Comparison of ENCODE assay signal across 16 cellular contexts in the genomic region with DNA sequence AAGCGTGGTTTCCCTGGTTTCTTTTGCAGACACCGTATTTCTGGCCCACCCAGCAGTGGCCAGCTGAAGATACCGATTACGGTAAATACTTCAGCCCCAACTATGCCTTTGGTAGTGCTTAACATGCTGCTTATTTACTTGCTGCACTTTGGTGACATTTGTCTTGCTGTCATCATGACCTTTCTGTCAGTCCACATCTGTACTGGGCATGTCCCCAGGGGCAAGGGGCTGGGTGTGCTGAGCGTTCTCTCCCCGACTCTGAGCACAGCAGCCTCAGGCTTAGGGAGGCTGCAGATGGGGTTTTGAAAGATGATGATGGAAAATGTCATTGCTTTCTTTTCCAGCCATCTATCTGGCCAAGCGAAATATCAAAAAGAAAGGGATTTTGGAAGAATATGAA. TPM values are rescaled to one million over a fixed set of nuclear protein-coding genes. Genes with fewer than 3 reads are reported as not detected.
DNase-seq lines count a peak whose midpoint lies in the region; ATAC-seq and TF ChIP-seq lines count a peak whose summit lies in the region.
"Had no signal": no experiment of that assay in that cellular context is flagged by ENCODE, and none has a peak within 500 bp of the region (broad histone marks: within the 10 kb centered on the region; RNA-seq: fewer than 3 reads in every experiment).

No MANE protein-coding gene starts in this region.

- no peak overlapping the region for H3K4me3 Mint-ChIP-seq in GM23338
- no peak overlapping the region for H3K4me3 Mint-ChIP-seq in stimulated activated memory B cell treated with anti-CD40 and anti-IgM and Interleukin-4, amounts not matched to agents 10 μg/mL and 1 μg/mL and 100 μg/mL, for 72 hours
- H3K4me3 Mint-ChIP-seq: CD4-positive, alpha-beta T cell; CD8-positive, alpha-beta T cell had no signal

- H3K36me3 Mint-ChIP-seq in GM23338 (ENCODE audit: low read depth) = no peaks in the 10 kb centered on the region; the same call in 2 of the 3 replicates
- H3K36me3 Mint-ChIP-seq in stimulated activated memory B cell treated with anti-CD40 and anti-IgM and Interleukin-4, amounts not matched to agents 10 μg/mL and 1 μg/mL and 100 μg/mL, for 72 hours = peaks cover 3% of the 10 kb centered on the region
- H3K36me3 Mint-ChIP-seq: CD8-positive, alpha-beta T cell had no signal

- ATAC-seq in GM23338 (no peak), GM18870 (IDR thresholded peaks at IDR 0.05; ENCODE audit: unreplicated experiment) (no peak), GM19397 (IDR thresholded peaks at IDR 0.05; ENCODE audit: unreplicated experiment) (no peak)
- peak; percentile 65 for ATAC-seq in stimulated activated memory B cell treated with anti-CD40 and anti-IgM and Interleukin-4, amounts not matched to agents 10 μg/mL and 1 μg/mL and 100 μg/mL, for 72 hours
- ATAC-seq: CD8-positive, alpha-beta T cell had no signal

- no peak overlapping the region for H3K27ac ChIP-seq in GM23338 (ENCODE audit: low read depth)
- no peak overlapping the region for H3K27ac ChIP-seq in tibial artery
- H3K27ac ChIP-seq: BLaER1 treated with 17β-estradiol and CSF1 and Interleukin-3, amounts not matched to agents 10 nM and 100 nM; C4-2B had no signal

- H3K27ac Mint-ChIP-seq in GM23338 = no peak overlapping the region
- H3K27ac Mint-ChIP-seq in stimulated activated memory B cell treated with anti-CD40 and anti-IgM and Interleukin-4, amounts not matched to agents 10 μg/mL and 1 μg/mL and 100 μg/mL, for 72 hours = peak overlapping the region; percentile 23
- H3K27ac Mint-ChIP-seq: CD4-positive, alpha-beta T cell; CD8-positive, alpha-beta T cell had no signal

- no peaks in the 10 kb centered on the region for H3F3A ChIP-seq in GM23338 (replicated peaks; ENCODE audit: low read depth)

- no peaks in the 10 kb centered on the region for H4K20me1 ChIP-seq in GM23338 (replicated peaks; ENCODE audit: insufficient read depth)
- H4K20me1 ChIP-seq: BLaER1 treated with 17β-estradiol and CSF1 and Interleukin-3, amounts not matched to agents 10 nM and 100 nM had no signal

- H3K79me2 ChIP-seq in GM23338 (replicated peaks; ENCODE audit: insufficient read depth) = no peaks in the 10 kb centered on the region

- H3K9me3 Mint-ChIP-seq in GM23338 = no peaks in the 10 kb centered on the region; the same call in 2 of the 3 replicates
- H3K9me3 Mint-ChIP-seq in stimulated activated memory B cell treated with anti-CD40 and anti-IgM and Interleukin-4, amounts not matched to agents 10 μg/mL and 1 μg/mL and 100 μg/mL, for 72 hours = peaks cover 1% of the 10 kb centered on the region
- H3K9me3 Mint-ChIP-seq: CD4-positive, alpha-beta T cell; CD8-positive, alpha-beta T cell had no signal

- DNase-seq in GM23338 (ENCODE audit: low spot score) = no peak
- no peak for DNase-seq in tibial artery
- DNase-seq: 8988T; ACHN; BE2C; Caco-2; Calu3; CD4-positive, alpha-beta T cell; CD8-positive, alpha-beta T cell; DMS79 treated with DMSO at 0.1 percent for 48 hours; GF-D8 had no signal

- intact Hi-C loops in tibial artery (cut with DNase I; ENCODE audit: low total_unique reads) = no loop called here

- H3K9me2 ChIP-seq in GM23338 (ENCODE audit: insufficient read depth) = no peaks in the 10 kb centered on the region; the same call in 1 of the 2 replicates

- H3K4me3 ChIP-seq in GM23338 = no peak overlapping the region
- no peak overlapping the region for H3K4me3 ChIP-seq in tibial artery
- H3K4me3 ChIP-seq: BLaER1 treated with 17β-estradiol and CSF1 and Interleukin-3, amounts not matched to agents 10 nM and 100 nM had no signal

- no peak overlapping the region for H2AFZ ChIP-seq in GM23338

- peak overlapping the region; percentile 55; the same call in 1 of the 2 replicates for H3K4me2 ChIP-seq in GM23338

- H3K27me3 Mint-ChIP-seq in GM23338 (ENCODE audit: insufficient read depth, low read depth, poor library complexity) = no peaks in the 10 kb centered on the region
- H3K27me3 Mint-ChIP-seq in stimulated activated memory B cell treated with anti-CD40 and anti-IgM and Interleukin-4, amounts not matched to agents 10 μg/mL and 1 μg/mL and 100 μg/mL, for 72 hours = no peaks in the 10 kb centered on the region
- H3K27me3 Mint-ChIP-seq: CD4-positive, alpha-beta T cell had no signal

- peaks cover 15% of the 10 kb centered on the region for H3K4me1 Mint-ChIP-seq in GM23338
- peaks cover 32% of the 10 kb centered on the region for H3K4me1 Mint-ChIP-seq in stimulated activated memory B cell treated with anti-CD40 and anti-IgM and Interleukin-4, amounts not matched to agents 10 μg/mL and 1 μg/mL and 100 μg/mL, for 72 hours

- peaks cover 8% of the 10 kb centered on the region; the same call in 1 of the 2 replicates for H3K4me1 ChIP-seq in GM23338 (ENCODE audit: insufficient read depth)
- no peaks in the 10 kb centered on the region for H3K4me1 ChIP-seq in tibial artery
- H3K4me1 ChIP-seq: Caco-2 had no signal

- H3K27me3 ChIP-seq in GM23338 (ENCODE audit: insufficient read depth) (no peaks in the 10 kb centered on the region), tibial artery (no peaks in the 10 kb centered on the region)
- H3K27me3 ChIP-seq: BE2C; BLaER1 treated with 17β-estradiol and CSF1 and Interleukin-3, amounts not matched to agents 10 nM and 100 nM had no signal

- TF ChIP-seq CTCF in GM23338 (conservative IDR thresholded peaks at IDR 0.05; ENCODE audit: low read depth in 2 of 2) (no peak), tibial artery (IDR thresholded peaks at IDR 0.05) (no peak)

- H3K36me3 ChIP-seq in GM23338 (ENCODE audit: insufficient read depth) = no peaks in the 10 kb centered on the region
- H3K36me3 ChIP-seq in tibial artery = no peaks in the 10 kb centered on the region
- H3K36me3 ChIP-seq: BE2C; BLaER1 treated with 17β-estradiol and CSF1 and Interleukin-3, amounts not matched to agents 10 nM and 100 nM had no signal

- no peaks in the 10 kb centered on the region for H3K9me3 ChIP-seq in tibial artery
- H3K9me3 ChIP-seq: BE2C, Caco-2 had no signal

TF ChIP-seq in GM23338, 12 proteins besides CTCF, POLR2A, EP300 and RAD21 (continues in another document):
- TF ChIP-seq ZNF114 (CRISPR knock-in tag; IDR thresholded peaks at IDR 0.05) (no peak), NANOG (IDR thresholded peaks at IDR 0.05; ENCODE audit: borderline replicate concordance) (no peak), CREB1 (CRISPR knock-in tag; IDR thresholded peaks at IDR 0.05; ENCODE audit: low read depth) (no peak)
- TF ChIP-seq, protein P1, sequence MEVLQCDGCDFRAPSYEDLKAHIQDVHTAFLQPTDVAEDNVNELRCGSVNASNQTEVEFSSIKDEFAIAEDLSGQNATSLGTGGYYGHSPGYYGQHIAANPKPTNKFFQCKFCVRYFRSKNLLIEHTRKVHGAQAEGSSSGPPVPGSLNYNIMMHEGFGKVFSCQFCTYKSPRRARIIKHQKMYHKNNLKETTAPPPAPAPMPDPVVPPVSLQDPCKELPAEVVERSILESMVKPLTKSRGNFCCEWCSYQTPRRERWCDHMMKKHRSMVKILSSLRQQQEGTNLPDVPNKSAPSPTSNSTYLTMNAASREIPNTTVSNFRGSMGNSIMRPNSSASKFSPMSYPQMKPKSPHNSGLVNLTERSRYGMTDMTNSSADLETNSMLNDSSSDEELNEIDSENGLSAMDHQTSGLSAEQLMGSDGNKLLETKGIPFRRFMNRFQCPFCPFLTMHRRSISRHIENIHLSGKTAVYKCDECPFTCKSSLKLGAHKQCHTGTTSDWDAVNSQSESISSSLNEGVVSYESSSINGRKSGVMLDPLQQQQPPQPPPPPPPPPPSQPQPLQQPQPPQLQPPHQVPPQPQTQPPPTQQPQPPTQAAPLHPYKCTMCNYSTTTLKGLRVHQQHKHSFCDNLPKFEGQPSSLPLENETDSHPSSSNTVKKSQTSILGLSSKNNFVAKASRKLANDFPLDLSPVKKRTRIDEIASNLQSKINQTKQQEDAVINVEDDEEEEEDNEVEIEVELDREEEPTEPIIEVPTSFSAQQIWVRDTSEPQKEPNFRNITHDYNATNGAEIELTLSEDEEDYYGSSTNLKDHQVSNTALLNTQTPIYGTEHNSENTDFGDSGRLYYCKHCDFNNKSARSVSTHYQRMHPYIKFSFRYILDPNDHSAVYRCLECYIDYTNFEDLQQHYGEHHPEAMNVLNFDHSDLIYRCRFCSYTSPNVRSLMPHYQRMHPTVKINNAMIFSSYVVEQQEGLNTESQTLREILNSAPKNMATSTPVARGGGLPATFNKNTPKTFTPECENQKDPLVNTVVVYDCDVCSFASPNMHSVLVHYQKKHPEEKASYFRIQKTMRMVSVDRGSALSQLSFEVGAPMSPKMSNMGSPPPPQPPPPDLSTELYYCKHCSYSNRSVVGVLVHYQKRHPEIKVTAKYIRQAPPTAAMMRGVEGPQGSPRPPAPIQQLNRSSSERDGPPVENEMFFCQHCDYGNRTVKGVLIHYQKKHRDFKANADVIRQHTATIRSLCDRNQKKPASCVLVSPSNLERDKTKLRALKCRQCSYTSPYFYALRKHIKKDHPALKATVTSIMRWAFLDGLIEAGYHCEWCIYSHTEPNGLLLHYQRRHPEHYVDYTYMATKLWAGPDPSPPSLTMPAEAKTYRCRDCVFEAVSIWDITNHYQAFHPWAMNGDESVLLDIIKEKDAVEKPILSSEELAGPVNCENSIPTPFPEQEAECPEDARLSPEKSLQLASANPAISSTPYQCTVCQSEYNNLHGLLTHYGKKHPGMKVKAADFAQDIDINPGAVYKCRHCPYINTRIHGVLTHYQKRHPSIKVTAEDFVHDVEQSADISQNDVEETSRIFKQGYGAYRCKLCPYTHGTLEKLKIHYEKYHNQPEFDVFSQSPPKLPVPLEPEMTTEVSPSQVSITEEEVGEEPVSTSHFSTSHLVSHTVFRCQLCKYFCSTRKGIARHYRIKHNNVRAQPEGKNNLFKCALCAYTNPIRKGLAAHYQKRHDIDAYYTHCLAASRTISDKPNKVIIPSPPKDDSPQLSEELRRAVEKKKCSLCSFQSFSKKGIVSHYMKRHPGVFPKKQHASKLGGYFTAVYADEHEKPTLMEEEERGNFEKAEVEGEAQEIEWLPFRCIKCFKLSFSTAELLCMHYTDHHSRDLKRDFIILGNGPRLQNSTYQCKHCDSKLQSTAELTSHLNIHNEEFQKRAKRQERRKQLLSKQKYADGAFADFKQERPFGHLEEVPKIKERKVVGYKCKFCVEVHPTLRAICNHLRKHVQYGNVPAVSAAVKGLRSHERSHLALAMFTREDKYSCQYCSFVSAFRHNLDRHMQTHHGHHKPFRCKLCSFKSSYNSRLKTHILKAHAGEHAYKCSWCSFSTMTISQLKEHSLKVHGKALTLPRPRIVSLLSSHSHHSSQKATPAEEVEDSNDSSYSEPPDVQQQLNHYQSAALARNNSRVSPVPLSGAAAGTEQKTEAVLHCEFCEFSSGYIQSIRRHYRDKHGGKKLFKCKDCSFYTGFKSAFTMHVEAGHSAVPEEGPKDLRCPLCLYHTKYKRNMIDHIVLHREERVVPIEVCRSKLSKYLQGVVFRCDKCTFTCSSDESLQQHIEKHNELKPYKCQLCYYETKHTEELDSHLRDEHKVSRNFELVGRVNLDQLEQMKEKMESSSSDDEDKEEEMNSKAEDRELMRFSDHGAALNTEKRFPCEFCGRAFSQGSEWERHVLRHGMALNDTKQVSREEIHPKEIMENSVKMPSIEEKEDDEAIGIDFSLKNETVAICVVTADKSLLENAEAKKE (CRISPR knock-in tag; IDR thresholded peaks at IDR 0.05) = no peak

RNA-seq across cellular contexts. Expression of a gene that starts 23.3 kb away (rescaled TPM):
- total RNA-seq in GM23338 (2014; rRNA removed; shearing (Covaris generic)) = 12.8 and 19.2 TPM in 2 replicates
- 29.6 and 29.8 TPM in 2 replicates for polyA plus RNA-seq in GM23338 (2016; fragmentation: Nextera tagmentation; extraction: Ambion mirVana)
